26 cellular contexts compared by ENCODE assay signal in the genomic region with DNA sequence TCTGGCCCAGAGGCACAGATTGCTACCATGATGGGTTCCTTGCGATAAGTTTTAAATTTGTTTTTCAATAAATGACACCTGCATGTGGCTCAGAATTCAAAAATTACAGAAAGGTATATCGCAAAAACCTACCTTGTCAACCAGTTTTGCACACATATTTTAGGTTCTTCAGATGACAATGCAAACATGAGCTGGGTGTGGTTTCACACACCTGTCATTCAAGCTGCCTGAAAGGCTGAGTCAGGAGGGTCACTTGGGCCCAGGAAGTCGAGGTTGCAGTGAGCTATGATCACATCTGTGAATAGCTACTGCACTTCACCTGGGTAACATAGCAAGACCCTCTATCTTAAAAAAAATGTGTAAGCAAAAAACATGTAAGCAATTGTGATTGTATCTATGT. TPM values are rescaled to one million over a fixed set of nuclear protein-coding genes. Genes with fewer than 3 reads are reported as not detected.
A peak's percentile ranks its signal among the peaks of the same experiment; 100 is the strongest.
DNase-seq lines count a peak whose midpoint lies in the region; ATAC-seq and TF ChIP-seq lines count a peak whose summit lies in the region.
"Had no signal": no experiment of that assay in that cellular context is flagged by ENCODE, and none has a peak within 500 bp of the region (broad histone marks: within the 10 kb centered on the region; RNA-seq: fewer than 3 reads in every experiment).

No MANE protein-coding gene starts in this region.

- no peak overlapping the region for H3K4me3 ChIP-seq in mammary epithelial cell (replicated peaks in 1 of 3; ENCODE audit: insufficient read depth in 1 of 3, low read depth in 2 of 3, low read length in 3 of 3)
- H3K4me3 ChIP-seq in PC-3 (ENCODE audit: low read length), result no peak overlapping the region
- no peak overlapping the region for H3K4me3 ChIP-seq in uterus
- H3K4me3 ChIP-seq: BLaER1 treated with 17β-estradiol and CSF1 and Interleukin-3, amounts not matched to agents 10 nM and 100 nM; thoracic aorta had no signal

- no TSS peak for BruUV-seq in mammary epithelial cell (replicated peaks; lab: Mats Ljungman, UMichigan)
- no TSS peak for BruUV-seq in MCF 10A (replicated peaks; lab: Mats Ljungman, UMichigan)
- no TSS peak for BruUV-seq in PC-3 (replicated peaks; lab: Mats Ljungman, UMichigan)

- H3F3A ChIP-seq in PC-3 (ENCODE audit: low read length, unreplicated experiment), result no peaks in the 10 kb centered on the region

- dilution Hi-C loops in mammary epithelial cell (cut with HindIII; ENCODE audit: low sequenced_read_pairs), result no loop called here

- in situ Hi-C loops in mammary epithelial cell (cut with MboI; ENCODE audit: low sequenced_read_pairs in 2 of 2), result no loop called here

- H3K79me2 ChIP-seq in mammary epithelial cell (ENCODE audit: insufficient read depth, low read length) (peaks cover 26% of the 10 kb centered on the region), PC-3 (ENCODE audit: low read length) (peaks cover 13% of the 10 kb centered on the region; the same call in 1 of the 2 replicates)

- H4K20me1 ChIP-seq in mammary epithelial cell (ENCODE audit: insufficient read depth, low read length) (no peaks in the 10 kb centered on the region), PC-3 (ENCODE audit: low read length) (no peaks in the 10 kb centered on the region)

- no peaks in the 10 kb centered on the region for H3K9me2 ChIP-seq in PC-3 (replicated peaks; ENCODE audit: low read length)

- CTCF ChIA-PET in mammary epithelial cell (lab: Charles Lee; ENCODE audit: low non-redundant PET), result no interaction called here
- CTCF ChIA-PET in MCF 10A (lab: Yijun Ruan, JAX), result interaction anchor here (1.1 kb wide), 1 partner anchor 43 kb away, joined by 4 read pairs; no protein-coding TSS in a partner anchor
- CTCF ChIA-PET in PC-3 (lab: Charles Lee), result interaction anchor here (0.6 to 1.6 kb wide), 4 partner anchors 16 to 74 kb away, joined by 3 to 20 read pairs (median 8); a partner anchor contains a TSS

- ATAC-seq in PC-3 (peak; percentile 88), HG02759 (IDR thresholded peaks at IDR 0.05; ENCODE audit: unreplicated experiment) (no peak)
- no peak for ATAC-seq in central memory CD8-positive, alpha-beta T cell (replicated peaks; ENCODE audit: extremely low read depth, poor library complexity, severe bottlenecking)
- ATAC-seq in stimulated activated effector memory CD8-positive, alpha-beta T cell treated with anti-CD3 and anti-CD28 coated beads, Interleukin-12 subunit alpha, Interleukin-12 subunit beta, amount 100 ng/mL, for 72 hours, result peak; percentile 76
- ATAC-seq: left lobe of liver, natural killer cell, T-helper 17 cell had no signal

- H3K4me2 ChIP-seq in mammary epithelial cell (ENCODE audit: insufficient read depth, low read depth, low read length), result no peak overlapping the region
- peak overlapping the region; percentile 12; the same call in 1 of the 2 replicates for H3K4me2 ChIP-seq in PC-3 (ENCODE audit: low read length)

- DNase-seq in mammary epithelial cell (peak; percentile 17), MCF 10A (ENCODE audit: unreplicated experiment) (no peak), PC-3 (peak; percentile 90), uterus (no peak), NCI-H1436 (lab: John Stamatoyannopoulos, UW) (no peak)
- DNase-seq in central memory CD8-positive, alpha-beta T cell (ENCODE audit: low spot score in 2 of 2), result no peak
- DNase-seq in stimulated activated effector memory CD8-positive, alpha-beta T cell treated with anti-CD3 and anti-CD28 coated beads, Interleukin-12 subunit alpha, Interleukin-12 subunit beta, amount 100 ng/mL, for 72 hours (ENCODE audit: low spot score in 2 of 2), result no peak
- DNase-seq: activated gamma-delta T cell treated with Interleukin-2 at 50 U/mL for 16 hours; activated T-cell treated with anti-CD3 and anti-CD28 coated beads for 4 hours; brain microvascular endothelial cell; effector CD8-positive, alpha-beta T cell; foreskin melanocyte; natural killer cell; NCI-H146; NCI-H524; retina; stimulated activated CD4-positive, alpha-beta T cell treated with anti-CD3 and anti-CD28 coated beads, Interleukin-4, amount 100 ng/mL, for 1 hour; stimulated activated naive CD4-positive, alpha-beta T cell; T-helper 17 cell had no signal

- TF ChIP-seq POLR2A in uterus (IDR thresholded peaks at IDR 0.05), result no peak

- H3K4me1 ChIP-seq in mammary epithelial cell (ENCODE audit: insufficient read depth, low read length) (peaks cover 5% of the 10 kb centered on the region), PC-3 (ENCODE audit: insufficient read depth, low read length) (peaks cover 18% of the 10 kb centered on the region), uterus (no peaks in the 10 kb centered on the region)

- no peak for TF ChIP-seq CTCF in mammary epithelial cell (conservative IDR thresholded peaks at IDR 0.05 in 1 of 2, IDR thresholded peaks at IDR 0.05 in 1 of 2; ENCODE audit: extremely low read depth in 1 of 2, insufficient read depth in 1 of 2, low read depth in 1 of 2, low read length in 2 of 2)
- no peak for TF ChIP-seq CTCF in MCF 10A (IDR thresholded peaks at IDR 0.05; ENCODE audit: unreplicated experiment)
- no peak for TF ChIP-seq CTCF in PC-3 (conservative IDR thresholded peaks at IDR 0.05; ENCODE audit: low read depth, low read length)
- no peak for TF ChIP-seq CTCF in uterus (IDR thresholded peaks at IDR 0.05)

- H3K36me3 ChIP-seq in mammary epithelial cell (ENCODE audit: insufficient read depth, low read length) (peaks cover 13% of the 10 kb centered on the region), PC-3 (ENCODE audit: low read depth, low read length) (peaks cover 44% of the 10 kb centered on the region), uterus (no peaks in the 10 kb centered on the region)

- H3K9me3 ChIP-seq in mammary epithelial cell (replicated peaks; ENCODE audit: insufficient read depth, low read length), result no peaks in the 10 kb centered on the region
- no peaks in the 10 kb centered on the region for H3K9me3 ChIP-seq in PC-3 (ENCODE audit: low read length)
- H3K9me3 ChIP-seq in uterus, result no peaks in the 10 kb centered on the region
- H3K9me3 ChIP-seq: Caco-2, thoracic aorta had no signal

- H3K27me3 ChIP-seq in mammary epithelial cell (ENCODE audit: insufficient read depth, low read length) (no peaks in the 10 kb centered on the region), PC-3 (ENCODE audit: low read length) (no peaks in the 10 kb centered on the region), uterus (no peaks in the 10 kb centered on the region)
- H3K27me3 ChIP-seq: BLaER1 treated with 17β-estradiol and CSF1 and Interleukin-3, amounts not matched to agents 10 nM and 100 nM; brain microvascular endothelial cell had no signal

- no peak overlapping the region for H2AFZ ChIP-seq in mammary epithelial cell (ENCODE audit: low read depth, low read length)
- H2AFZ ChIP-seq in PC-3 (ENCODE audit: low read length), result no peak overlapping the region

- H3K27ac Mint-ChIP-seq in MCF 10A (ENCODE audit: low read depth, unreplicated experiment), result no peak overlapping the region
- peak overlapping the region; percentile 19 for H3K27ac Mint-ChIP-seq in central memory CD8-positive, alpha-beta T cell (ENCODE audit: low read depth)
- no peak overlapping the region for H3K27ac Mint-ChIP-seq in stimulated activated effector memory CD8-positive, alpha-beta T cell treated with anti-CD3 and anti-CD28 coated beads, Interleukin-12 subunit alpha, Interleukin-12 subunit beta, amount 100 ng/mL, for 72 hours
- H3K27ac Mint-ChIP-seq: mesothelial cell of epicardium, natural killer cell, T-helper 17 cell had no signal

- H3K9me3 Mint-ChIP-seq in MCF 10A (ENCODE audit: unreplicated experiment), result no peaks in the 10 kb centered on the region
- H3K9me3 Mint-ChIP-seq in central memory CD8-positive, alpha-beta T cell, result no peaks in the 10 kb centered on the region
- no peaks in the 10 kb centered on the region for H3K9me3 Mint-ChIP-seq in stimulated activated effector memory CD8-positive, alpha-beta T cell treated with anti-CD3 and anti-CD28 coated beads, Interleukin-12 subunit alpha, Interleukin-12 subunit beta, amount 100 ng/mL, for 72 hours
- H3K9me3 Mint-ChIP-seq: natural killer cell had no signal

- WGBS in mammary epithelial cell (ENCODE audit: low coverage, missing lambda C conversion rate), result 69% methylated on average over 3 of the region's 3 CpGs

- intact Hi-C loops in mammary epithelial cell (cut with micrococcal nuclease), result loop anchor here (5.0 kb wide), 1 partner anchor 57 kb away; a partner anchor contains a TSS
- intact Hi-C loops in MCF 10A (cut with micrococcal nuclease), result loop anchor here (5.0 kb wide), 1 partner anchor 57 kb away; a partner anchor contains a TSS
- intact Hi-C loops in PC-3 (cut with micrococcal nuclease), result no loop called here
- intact Hi-C loops in uterus (cut with DNase I; ENCODE audit: low total_unique reads), result no loop called here

- H3K9ac ChIP-seq in mammary epithelial cell (ENCODE audit: insufficient read depth, low read length) (no peak overlapping the region), PC-3 (ENCODE audit: low read length) (no peak overlapping the region)
- H3K9ac ChIP-seq: BLaER1 treated with 17β-estradiol and CSF1 and Interleukin-3, amounts not matched to agents 10 nM and 100 nM had no signal

- peaks cover 71% of the 10 kb centered on the region for H3K36me3 Mint-ChIP-seq in MCF 10A (ENCODE audit: insufficient read depth, unreplicated experiment)
- H3K36me3 Mint-ChIP-seq in central memory CD8-positive, alpha-beta T cell (ENCODE audit: insufficient read depth), result peaks cover 51% of the 10 kb centered on the region
- peaks cover 71% of the 10 kb centered on the region for H3K36me3 Mint-ChIP-seq in stimulated activated effector memory CD8-positive, alpha-beta T cell treated with anti-CD3 and anti-CD28 coated beads, Interleukin-12 subunit alpha, Interleukin-12 subunit beta, amount 100 ng/mL, for 72 hours
- H3K36me3 Mint-ChIP-seq: natural killer cell had no signal

- no peak overlapping the region for H3K4me3 Mint-ChIP-seq in MCF 10A (ENCODE audit: unreplicated experiment)
- H3K4me3 Mint-ChIP-seq in central memory CD8-positive, alpha-beta T cell, result no peak overlapping the region
- no peak overlapping the region for H3K4me3 Mint-ChIP-seq in stimulated activated effector memory CD8-positive, alpha-beta T cell treated with anti-CD3 and anti-CD28 coated beads, Interleukin-12 subunit alpha, Interleukin-12 subunit beta, amount 100 ng/mL, for 72 hours
- H3K4me3 Mint-ChIP-seq: mesothelial cell of epicardium, natural killer cell, T-helper 17 cell had no signal

- POLR2A ChIA-PET in MCF 10A (lab: Yijun Ruan, JAX), result no interaction called here
- POLR2A ChIA-PET in PC-3 (lab: Charles Lee; ENCODE audit: unreplicated experiment), result interaction anchor here (0.9 kb wide), 1 partner anchor 72 kb away, joined by 3 read pairs; a partner anchor contains a TSS

- peaks cover 6% of the 10 kb centered on the region for H3K4me1 Mint-ChIP-seq in MCF 10A (ENCODE audit: insufficient read depth, unreplicated experiment)
- H3K4me1 Mint-ChIP-seq in central memory CD8-positive, alpha-beta T cell, result peaks cover 26% of the 10 kb centered on the region
- peaks cover 22% of the 10 kb centered on the region for H3K4me1 Mint-ChIP-seq in stimulated activated effector memory CD8-positive, alpha-beta T cell treated with anti-CD3 and anti-CD28 coated beads, Interleukin-12 subunit alpha, Interleukin-12 subunit beta, amount 100 ng/mL, for 72 hours

- H3K27ac ChIP-seq in mammary epithelial cell (ENCODE audit: insufficient read depth, low read depth, low read length), result no peak overlapping the region
- peak overlapping the region; percentile 30 for H3K27ac ChIP-seq in PC-3 (ENCODE audit: low read length)
- H3K27ac ChIP-seq in uterus, result no peak overlapping the region
- H3K27ac ChIP-seq: brain microvascular endothelial cell, HL-60, thoracic aorta had no signal

- no peaks in the 10 kb centered on the region for H3K27me3 Mint-ChIP-seq in MCF 10A (ENCODE audit: insufficient read depth, unreplicated experiment)
- no peaks in the 10 kb centered on the region for H3K27me3 Mint-ChIP-seq in central memory CD8-positive, alpha-beta T cell
- H3K27me3 Mint-ChIP-seq: T-helper 17 cell had no signal

RNA-seq across cellular contexts. Expression of a gene that starts 56.1 kb away (rescaled TPM):
- total RNA-seq in mammary epithelial cell, result 100 to 1,000 TPM in 1 of 2 donors, 10 to 100 TPM in 1; 95.9 to 125 TPM
- polyA plus RNA-seq in mammary epithelial cell, result 60.2 TPM
- 219 TPM for polyA minus RNA-seq in mammary epithelial cell
- total RNA-seq in MCF 10A (2022), result 114 and 125 TPM in 2 replicates
- total RNA-seq in PC-3 (2014; rRNA removed), result 150 and 211 TPM in 2 replicates
- total RNA-seq in uterus, result 100 to 1,000 TPM in 2 of 4 donors, 10 to 100 TPM in 2; 46.8 to 150 (median 86.0) TPM

Comparison
In these comparisons a context has a peak if more than half of its experiments do, and no peak if none do; other contexts are left out.
1. DNase-seq: peak in mammary epithelial cell (single experiment) and PC-3 (single experiment); none in MCF 10A (single experiment), central memory CD8-positive, alpha-beta T cell (0 of 2), stimulated activated effector memory CD8-positive, alpha-beta T cell treated with anti-CD3 and anti-CD28 coated beads, Interleukin-12 subunit alpha, Interleukin-12 subunit beta, amount 100 ng/mL, for 72 hours (0 of 2), uterus (0 of 2) and NCI-H1436 (single experiment).
2. ATAC-seq: peak in PC-3 (single experiment) and stimulated activated effector memory CD8-positive, alpha-beta T cell treated with anti-CD3 and anti-CD28 coated beads, Interleukin-12 subunit alpha, Interleukin-12 subunit beta, amount 100 ng/mL, for 72 hours (single experiment); none in central memory CD8-positive, alpha-beta T cell (single experiment) and HG02759 (single experiment).
3. intact Hi-C loops: an anchor here in mammary epithelial cell (5.0 kb wide) and MCF 10A (5.0 kb wide); none called in PC-3 and uterus.